Comparison of ENCODE assay signal across 8 cellular contexts in genomic region chr7:26853788-26854393, GRCh38. TPM values are rescaled to one million over a fixed set of nuclear protein-coding genes. Genes with fewer than 3 reads are reported as not detected.
DNase-seq lines count a peak whose midpoint lies in the region; ATAC-seq, FAIRE-seq and TF ChIP-seq lines count a peak whose summit lies in the region.

No MANE protein-coding gene starts in this region.

- dilution Hi-C loops in keratinocyte (cut with MboI; ENCODE audit: extremely low pct_ligation_motif_present, low sequenced_read_pairs), result loop anchor here (25.0 kb wide), 1 partner anchor 233 kb away; the partner anchor contains the start of gene HOXA1

- H2AFZ ChIP-seq in DND-41 (ENCODE audit: low read depth, low read length), result no peak overlapping the region
- no peak overlapping the region for H2AFZ ChIP-seq in keratinocyte (ENCODE audit: control insufficient read depth, low read length)

- 14 to 19% (median 18%) methylated on average over 4 of the region's 4 CpGs for WGBS in adrenal gland, 4 donors

- H3K9me3 ChIP-seq in DND-41 (ENCODE audit: insufficient read depth, low read length, severe bottlenecking), result no peaks in the 10 kb centered on the region
- no peaks in the 10 kb centered on the region for H3K9me3 ChIP-seq in adrenal gland (replicated peaks in 1 of 3)
- no peaks in the 10 kb centered on the region for H3K9me3 ChIP-seq in keratinocyte (ENCODE audit: control insufficient read depth, low read depth, low read length)
- H3K9me3 ChIP-seq in vagina, result no peaks in the 10 kb centered on the region

- H3K9me1 ChIP-seq in keratinocyte (ENCODE audit: control insufficient read depth, extremely low read depth, insufficient read depth, low read length), result no peaks in the 10 kb centered on the region

- ATAC-seq in DND-41 (ENCODE audit: insufficient read depth, low read depth) (no peak), GM21526 (IDR thresholded peaks at IDR 0.05; ENCODE audit: low FRiP score, unreplicated experiment) (no peak), GM18519 (IDR thresholded peaks at IDR 0.05; ENCODE audit: low FRiP score, unreplicated experiment) (no peak), HG03280 (IDR thresholded peaks at IDR 0.05; ENCODE audit: unreplicated experiment) (no peak)

- intact Hi-C loops in adrenal gland (cut with DNase I) (no loop called here), vagina (cut with DNase I) (no loop called here)

- DNase-seq in DND-41, result no peak
- DNase-seq in NB4 (ENCODE audit: low read depth), result peak; percentile 60
- DNase-seq in adrenal gland, result no peak
- DNase-seq in keratinocyte (ENCODE audit: low read depth, low spot score), result no peak
- DNase-seq in vagina (ENCODE audit: extremely low spot score in 2 of 2), result no peak

- H3K36me3 ChIP-seq in DND-41 (ENCODE audit: insufficient read depth, low read length) (peaks cover 2% of the 10 kb centered on the region; the same call in 1 of the 2 replicates), adrenal gland (replicated peaks in 1 of 2) (no peaks in the 10 kb centered on the region), keratinocyte (ENCODE audit: control insufficient read depth in 2 of 2, extremely low read depth in 1 of 2, insufficient read depth in 2 of 2, low read length in 2 of 2) (peaks cover 0 to 4% of the 10 kb centered on the region in 2 experiments), vagina (no peaks in the 10 kb centered on the region)

- no peaks in the 10 kb centered on the region for H3K4me1 ChIP-seq in DND-41 (ENCODE audit: insufficient read depth, low read length)
- H3K4me1 ChIP-seq in adrenal gland (replicated peaks in 1 of 2), result peaks cover 14 to 34% of the 10 kb centered on the region in 2 donors
- H3K4me1 ChIP-seq in keratinocyte (ENCODE audit: control insufficient read depth, extremely low read depth, insufficient read depth, low read length), result peaks cover 24% of the 10 kb centered on the region
- no peaks in the 10 kb centered on the region for H3K4me1 ChIP-seq in vagina

- no peak overlapping the region for H3K9ac ChIP-seq in DND-41 (ENCODE audit: low read depth, low read length)
- no peak overlapping the region for H3K9ac ChIP-seq in keratinocyte (ENCODE audit: control insufficient read depth, extremely low read depth, insufficient read depth, low read length)

- H3K79me2 ChIP-seq in DND-41 (ENCODE audit: insufficient read depth, low read length) (peaks cover 9% of the 10 kb centered on the region; the same call in 1 of the 2 replicates), keratinocyte (ENCODE audit: control insufficient read depth, insufficient read depth, low read length) (peaks cover 39% of the 10 kb centered on the region)

- H3K27ac ChIP-seq in DND-41 (ENCODE audit: low read length) (no peak overlapping the region), adrenal gland (no peak overlapping the region), keratinocyte (ENCODE audit: control insufficient read depth, insufficient read depth, low read length) (peak overlapping the region; percentile 84), vagina (no peak overlapping the region)

- TF ChIP-seq POLR2A in NB4 (IDR thresholded peaks at IDR 0.05; ENCODE audit: extremely low read depth, insufficient read length) (no peak), adrenal gland (IDR thresholded peaks at IDR 0.05) (no peak), vagina (IDR thresholded peaks at IDR 0.05) (no peak)

- peak; percentile 26 for FAIRE-seq in keratinocyte (lab: Jason Lieb, UNC)

- no peaks in the 10 kb centered on the region for H3K27me3 ChIP-seq in DND-41 (ENCODE audit: insufficient read depth, low read length, poor library complexity)
- no peaks in the 10 kb centered on the region for H3K27me3 ChIP-seq in adrenal gland
- H3K27me3 ChIP-seq in keratinocyte (ENCODE audit: control insufficient read depth, extremely low read depth, insufficient read depth, low read length), result no peaks in the 10 kb centered on the region
- no peaks in the 10 kb centered on the region for H3K27me3 ChIP-seq in vagina

- H3K4me3 ChIP-seq in DND-41 (ENCODE audit: low read depth in 1 of 2, low read length in 2 of 2) (no peak overlapping the region), NB4 (ENCODE audit: low read depth, low read length) (no peak overlapping the region), adrenal gland (no peak overlapping the region), keratinocyte (ENCODE audit: control insufficient read depth in 2 of 3, extremely low read depth in 1 of 3, insufficient read depth in 2 of 3, low read depth in 1 of 3, low read length in 3 of 3) (no peak overlapping the region), vagina (no peak overlapping the region)

- H3K4me2 ChIP-seq in DND-41 (ENCODE audit: insufficient read depth, low read length), result no peak overlapping the region
- H3K4me2 ChIP-seq in keratinocyte (ENCODE audit: control insufficient read depth, extremely low read depth, insufficient read depth, low read depth, low read length), result peak overlapping the region; percentile 30

- no peaks in the 10 kb centered on the region for H4K20me1 ChIP-seq in DND-41 (ENCODE audit: insufficient read depth, low read length)
- no peaks in the 10 kb centered on the region for H4K20me1 ChIP-seq in keratinocyte (ENCODE audit: control insufficient read depth, extremely low read depth, insufficient read depth, low read length)

- TF ChIP-seq CTCF in DND-41 (IDR thresholded peaks at IDR 0.05; ENCODE audit: borderline replicate concordance, extremely low read depth, low read length, poor library complexity, severe bottlenecking) (peak; percentile 52), NB4 (IDR thresholded peaks at IDR 0.05; ENCODE audit: low read depth, low read length) (peak; percentile 52), adrenal gland (IDR thresholded peaks at IDR 0.05) (peak; percentile 25 to 74 (median 60)), keratinocyte (optimal IDR thresholded peaks at IDR 0.05 in 1 of 3, IDR thresholded peaks at IDR 0.05 in 1 of 3, conservative IDR thresholded peaks at IDR 0.05 in 1 of 3; ENCODE audit: extremely low read depth in 1 of 3, insufficient read depth in 2 of 3, low read length in 3 of 3) (peak in 2 of 3 experiments; percentile 30 to 44), vagina (IDR thresholded peaks at IDR 0.05) (peak; percentile 30 to 39 (median 38))

RNA-seq across cellular contexts. Expression of gene SKAP2, which starts 10.5 kb away (rescaled TPM):
- total RNA-seq in adrenal gland (100 to 1,000 TPM in 1 of 8 donors, 10 to 100 TPM in 7; 27.0 to 123 (median 58.3) TPM), vagina (12.8 TPM)
- polyA plus RNA-seq in adrenal gland (10 to 100 TPM in 2 of 3 donors, 1 to 10 TPM in 1; 7.3 to 73.5 (median 14.4) TPM), keratinocyte (8.6 to 15.0 TPM (median 11.1 TPM) in 3 replicates)
- polyA plus RNA-seq in keratinocyte (2011; ENCODE audit: low read depth), result 27.4 TPM
- polyA plus RNA-seq in keratinocyte (2011; cell fraction: cytosol; rRNA removed), result 8.6 and 15.8 TPM in 2 replicates
- polyA plus RNA-seq in keratinocyte (2011; cell fraction: nucleus; rRNA removed), result 14.6 and 17.7 TPM in 2 replicates
- 11.2 and 18.8 TPM in 2 replicates for polyA plus RNA-seq in keratinocyte (2012; ENCODE audit: low replicate concordance)
- polyA minus RNA-seq in keratinocyte, result 4.3 to 12.1 TPM (median 4.6 TPM) in 3 replicates
- polyA minus RNA-seq in keratinocyte (2011; cell fraction: cytosol; rRNA and poly(A)+ RNA removed), result 26.3 TPM
- polyA minus RNA-seq in keratinocyte (2011; cell fraction: nucleus; rRNA and poly(A)+ RNA removed), result 15.7 and 32.7 TPM in 2 replicates
